14 cellular contexts compared by ENCODE assay signal in the genomic region with DNA sequence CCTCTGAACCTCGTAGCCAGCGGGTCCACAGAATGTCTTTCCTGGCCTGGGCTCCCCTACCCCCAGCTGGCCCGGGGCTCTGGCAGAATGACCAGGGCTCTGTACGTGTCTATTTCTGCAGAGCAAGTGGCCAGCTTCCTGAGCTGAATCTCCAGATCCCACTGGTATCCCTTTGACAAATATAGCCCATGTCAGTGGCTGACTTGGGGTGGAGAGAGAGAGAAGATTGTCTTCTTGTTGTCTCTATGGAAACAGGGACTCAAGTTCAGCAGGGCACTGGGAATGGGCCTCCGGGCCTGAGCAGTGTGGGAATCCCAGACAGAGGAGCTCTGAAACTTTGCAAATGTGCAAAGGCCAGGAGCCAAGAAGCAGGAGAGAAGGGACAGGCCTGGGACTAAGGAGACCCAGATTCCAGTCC. TPM values are rescaled to one million over a fixed set of nuclear protein-coding genes. Genes with fewer than 3 reads are reported as not detected.
DNase-seq lines count a peak whose midpoint lies in the region; ATAC-seq and TF ChIP-seq lines count a peak whose summit lies in the region.
"Had no signal": no experiment of that assay in that cellular context is flagged by ENCODE, and none has a peak within 500 bp of the region (broad histone marks: within the 10 kb centered on the region; RNA-seq: fewer than 3 reads in every experiment).

No MANE protein-coding gene starts in this region.

- H4K8ac ChIP-seq in mesendoderm (ENCODE audit: low read depth, low read length) = no peak overlapping the region

- H3K23ac ChIP-seq in mesendoderm (ENCODE audit: low read length) = no peak overlapping the region

- H3K9me3 ChIP-seq in Loucy (ENCODE audit: insufficient read depth, low read depth, low read length) (no peaks in the 10 kb centered on the region), endodermal cell (ENCODE audit: control insufficient read depth, low read length) (no peaks in the 10 kb centered on the region), thoracic aorta (no peaks in the 10 kb centered on the region)

- H2BK5ac ChIP-seq in mesendoderm (ENCODE audit: low read length) = no peak overlapping the region

- H4K20me1 ChIP-seq in Loucy (ENCODE audit: insufficient read depth, low read length, poor library complexity, severe bottlenecking) = no peaks in the 10 kb centered on the region

- no peaks in the 10 kb centered on the region for H3F3A ChIP-seq in Loucy (ENCODE audit: low read depth)

- H3K79me1 ChIP-seq in mesendoderm (ENCODE audit: low read length) = no peaks in the 10 kb centered on the region

- H4K5ac ChIP-seq in mesendoderm (ENCODE audit: low read length) = no peak overlapping the region

- no peak overlapping the region for H2AK5ac ChIP-seq in mesendoderm (ENCODE audit: low read length)

- H2BK15ac ChIP-seq in mesendoderm (replicated peaks; ENCODE audit: low read depth) = no peak overlapping the region

- 88 to 89% methylated on average over 4 to 5 of the region's 5 CpGs for WGBS in endodermal cell (ENCODE audit: insufficient coverage in 1 of 2, insufficient read length in 1 of 2), 2 experiments
- WGBS in mesendoderm (ENCODE audit: extremely low coverage, insufficient coverage, low lambda C conversion rate) = no CpG with 5 or more reads among the region's 5 CpGs

- H3K36me3 Mint-ChIP-seq in endodermal cell (ENCODE audit: low read depth) = no peaks in the 10 kb centered on the region
- H3K36me3 Mint-ChIP-seq: CD8-positive, alpha-beta memory T cell had no signal

- no peaks in the 10 kb centered on the region for H3K27me3 ChIP-seq in Loucy (ENCODE audit: insufficient read depth, low read length, poor library complexity, severe bottlenecking)
- H3K27me3 ChIP-seq in endodermal cell (ENCODE audit: control insufficient read depth, insufficient read depth, low read length, poor library complexity, severe bottlenecking) = no peaks in the 10 kb centered on the region
- H3K27me3 ChIP-seq in mesendoderm (ENCODE audit: insufficient read depth, low read length, poor library complexity) = no peaks in the 10 kb centered on the region
- no peaks in the 10 kb centered on the region for H3K27me3 ChIP-seq in thoracic aorta (replicated peaks; ENCODE audit: insufficient read depth)
- H3K27me3 ChIP-seq in foreskin keratinocyte = no peaks in the 10 kb centered on the region

- H3K4me2 ChIP-seq in Loucy (ENCODE audit: low read depth, low read length, poor library complexity, severe bottlenecking) = peak overlapping the region; percentile 49
- H3K4me2 ChIP-seq in mesendoderm (ENCODE audit: low read length) = no peak overlapping the region

- no peak overlapping the region for H3K4ac ChIP-seq in mesendoderm (ENCODE audit: low read depth, low read length)

- no peaks in the 10 kb centered on the region for H3K27me3 Mint-ChIP-seq in endodermal cell (ENCODE audit: insufficient read depth)

- no peak overlapping the region for H3K18ac ChIP-seq in mesendoderm (ENCODE audit: low read length)

- H3K4me3 ChIP-seq in Loucy (ENCODE audit: low read length, poor library complexity, severe bottlenecking) (peak overlapping the region; percentile 18), endodermal cell (ENCODE audit: low read length) (no peak overlapping the region), mesendoderm (ENCODE audit: low read length) (no peak overlapping the region), thoracic aorta (no peak overlapping the region)

- H3K9me3 Mint-ChIP-seq in endodermal cell = no peaks in the 10 kb centered on the region
- H3K9me3 Mint-ChIP-seq: activated T-cell treated with anti-CD3 and anti-CD28 coated beads, Interleukin-2, amount 50 U/mL, for 24 hours; CD8-positive, alpha-beta memory T cell had no signal

- H3K4me3 Mint-ChIP-seq in endodermal cell = no peak overlapping the region
- H3K4me3 Mint-ChIP-seq: activated CD4-positive, alpha-beta T cell treated with anti-CD3 and anti-CD28 coated beads for 36 hours; activated T-cell treated with anti-CD3 and anti-CD28 coated beads, Interleukin-2, amount 50 U/mL, for 24 hours had no signal

- no peak overlapping the region for H2BK120ac ChIP-seq in mesendoderm (ENCODE audit: low read depth, low read length)

- H3K4me1 ChIP-seq in Loucy (ENCODE audit: insufficient read depth, low read length, poor library complexity, severe bottlenecking) (peaks cover 16% of the 10 kb centered on the region), endodermal cell (ENCODE audit: control insufficient read depth, insufficient read depth, low read length) (peaks cover 9% of the 10 kb centered on the region), mesendoderm (ENCODE audit: control insufficient read depth, low read depth, low read length) (no peaks in the 10 kb centered on the region), thoracic aorta (ENCODE audit: control insufficient read depth in 1 of 2, low read depth in 2 of 2) (peaks cover 7 to 43% of the 10 kb centered on the region in 2 donors), foreskin keratinocyte (no peaks in the 10 kb centered on the region)

- no peak for ATAC-seq in thoracic aorta (ENCODE audit: insufficient number of reproducible peaks, low FRiP score, low read depth)
- ATAC-seq in foreskin keratinocyte = no peak
- ATAC-seq in GM19328 (IDR thresholded peaks at IDR 0.05; ENCODE audit: unreplicated experiment) = no peak
- ATAC-seq: activated CD4-positive, alpha-beta T cell treated with anti-CD3 and anti-CD28 coated beads for 36 hours had no signal

- H3K27ac ChIP-seq in endodermal cell (ENCODE audit: low read depth, low read length) = peak overlapping the region; percentile 69
- H3K27ac ChIP-seq in mesendoderm (ENCODE audit: low read depth, low read length) = no peak overlapping the region
- peak overlapping the region; percentile 15 to 25 for H3K27ac ChIP-seq in thoracic aorta
- H3K27ac ChIP-seq in foreskin keratinocyte = no peak overlapping the region

- peak overlapping the region; percentile 33; the same call in 1 of the 2 replicates for H2AFZ ChIP-seq in Loucy (ENCODE audit: low read length)

- no peaks in the 10 kb centered on the region for H3K79me2 ChIP-seq in Loucy (ENCODE audit: insufficient read depth, low read length)
- H3K79me2 ChIP-seq in mesendoderm (ENCODE audit: control insufficient read depth, insufficient read depth, low read length) = no peaks in the 10 kb centered on the region

- TF ChIP-seq CTCF in Loucy (conservative IDR thresholded peaks at IDR 0.05; ENCODE audit: low read length) = no peak
- no peak for TF ChIP-seq CTCF in endodermal cell (conservative IDR thresholded peaks at IDR 0.05)
- TF ChIP-seq CTCF in thoracic aorta (IDR thresholded peaks at IDR 0.05) = no peak
- TF ChIP-seq CTCF in foreskin keratinocyte (conservative IDR thresholded peaks at IDR 0.05) = no peak

- H3K56ac ChIP-seq in mesendoderm (ENCODE audit: low read length) = no peak overlapping the region

- H3K4me1 Mint-ChIP-seq in endodermal cell = peaks cover 28% of the 10 kb centered on the region
- H3K4me1 Mint-ChIP-seq: activated CD4-positive, alpha-beta T cell treated with anti-CD3 and anti-CD28 coated beads for 36 hours had no signal

- peak overlapping the region; percentile 26 for H3K27ac Mint-ChIP-seq in endodermal cell
- H3K27ac Mint-ChIP-seq: activated CD4-positive, alpha-beta T cell treated with anti-CD3 and anti-CD28 coated beads for 36 hours; activated T-cell treated with anti-CD3 and anti-CD28 coated beads, Interleukin-2, amount 50 U/mL, for 24 hours; CD8-positive, alpha-beta memory T cell had no signal

- H3K36me3 ChIP-seq in Loucy (ENCODE audit: insufficient read depth, low read length) (no peaks in the 10 kb centered on the region), endodermal cell (ENCODE audit: control insufficient read depth, insufficient read depth, low read length) (no peaks in the 10 kb centered on the region), mesendoderm (ENCODE audit: control insufficient read depth, insufficient read depth, low read length) (no peaks in the 10 kb centered on the region), thoracic aorta (peaks cover 49% of the 10 kb centered on the region)

- peak overlapping the region; percentile 46 for H3K9ac ChIP-seq in Loucy (ENCODE audit: low read depth, low read length, poor library complexity, severe bottlenecking)
- H3K9ac ChIP-seq in endodermal cell (ENCODE audit: extremely low read depth, low read length, poor library complexity, severe bottlenecking) = no peak overlapping the region
- H3K9ac ChIP-seq in mesendoderm (ENCODE audit: low read length) = no peak overlapping the region

- no peaks in the 10 kb centered on the region for H3K9me2 ChIP-seq in Loucy (replicated peaks; ENCODE audit: low read depth, low read length)

- DNase-seq in endodermal cell (no peak), mesendoderm (peak; percentile 23), thoracic aorta (ENCODE audit: low spot score) (no peak), foreskin keratinocyte (no peak), Kasumi-1 (lab: John Stamatoyannopoulos, UW) (no peak), T-helper 9 cell (no peak)
- DNase-seq: activated CD4-positive, alpha-beta T cell treated with anti-CD3 and anti-CD28 coated beads for 36 hours; activated T-cell treated with anti-CD3 and anti-CD28 coated beads, Interleukin-2, amount 50 U/mL, for 24 hours; CD8-positive, alpha-beta memory T cell; NCI-H524; stimulated activated naive CD4-positive, alpha-beta T cell; T-helper 1 cell had no signal

RNA-seq across cellular contexts. Expression of gene ANO1, which starts 33.9 kb away (rescaled TPM):
- 1 to 10 TPM; 3.0 to 7.7 TPM for total RNA-seq in endodermal cell
- polyA plus RNA-seq in endodermal cell (2013, experiment 1 of 2) = 1.1 TPM
- 0.62 TPM for polyA plus RNA-seq in endodermal cell (2013, experiment 2 of 2)
- polyA plus RNA-seq in mesendoderm (2013, experiment 1 of 2) = 0.32 TPM
- polyA plus RNA-seq in mesendoderm (2013, experiment 2 of 2) = 0.34 TPM
- 100 to 1,000 TPM; 122 to 161 TPM for total RNA-seq in thoracic aorta
- total RNA-seq in foreskin keratinocyte = 58.9 and 71.4 TPM in 2 replicates
- polyA plus RNA-seq in foreskin keratinocyte = 17.7 and 19.2 TPM in 2 replicates
- total RNA-seq: activated CD4-positive, alpha-beta T cell treated with anti-CD3 and anti-CD28 coated beads for 36 hours; CD8-positive, alpha-beta memory T cell had no signal
- polyA plus RNA-seq: CD8-positive, alpha-beta memory T cell had no signal

Comparison
In these comparisons a context has a peak if more than half of its experiments do, and no peak if none do; other contexts are left out.
1. H3K27ac ChIP-seq: peak in endodermal cell (single experiment) and thoracic aorta (2 of 2); none in mesendoderm (single experiment) and foreskin keratinocyte (single experiment).